8 cellular contexts compared by ENCODE assay signal in the genomic region with DNA sequence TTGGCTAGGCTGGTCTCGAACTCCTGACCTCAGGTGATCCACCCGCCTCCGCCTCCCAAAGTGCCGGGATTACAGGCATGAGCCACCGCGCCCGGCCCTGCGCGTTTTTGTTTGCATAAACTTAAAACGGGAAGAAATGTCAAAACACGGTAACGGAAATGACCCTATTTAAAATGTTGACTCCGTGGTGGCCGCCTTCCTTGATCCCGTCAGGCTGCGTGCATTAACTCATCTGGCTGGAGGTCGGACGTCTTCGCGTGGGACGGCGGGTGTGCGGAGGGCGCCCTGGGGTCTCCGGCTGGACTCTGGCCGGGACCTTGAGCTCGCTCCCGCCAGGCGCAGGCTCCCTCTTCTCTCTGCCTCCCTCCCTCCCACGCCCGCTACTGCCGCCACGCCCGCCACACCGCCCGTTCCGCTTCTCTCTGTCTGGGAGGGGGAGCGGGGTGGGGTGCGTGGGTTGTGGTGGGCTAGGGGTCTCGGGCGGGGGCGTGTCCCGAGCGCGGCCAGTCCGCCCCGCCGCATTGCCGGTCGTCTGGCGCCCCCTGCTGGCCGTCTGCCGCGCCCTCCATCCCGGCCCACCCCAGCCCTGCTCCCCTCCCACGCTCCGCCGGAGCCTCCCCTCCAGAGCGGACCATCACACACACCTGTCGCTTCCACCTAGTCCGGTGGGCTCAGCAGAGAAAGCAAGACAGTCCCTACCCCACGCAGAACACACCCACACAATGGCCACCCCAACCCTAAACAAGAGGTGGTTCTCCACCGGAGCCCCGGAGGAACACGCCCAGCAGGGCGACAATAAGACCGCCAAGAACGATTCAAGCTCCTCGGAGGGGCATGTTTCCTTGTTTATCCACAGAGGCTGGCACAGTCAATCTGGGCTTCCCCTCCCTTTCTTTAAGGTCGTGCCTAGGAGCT. TPM values are rescaled to one million over a fixed set of nuclear protein-coding genes. Genes with fewer than 3 reads are reported as not detected.
DNase-seq lines count a peak whose midpoint lies in the region; ATAC-seq and TF ChIP-seq lines count a peak whose summit lies in the region.

No MANE protein-coding gene starts in this region.

- H3K23ac ChIP-seq in neuronal stem cell (ENCODE audit: low read depth, low read length, poor library complexity): no peak overlapping the region

- peak overlapping the region; percentile 95 for H2AFZ ChIP-seq in neuronal stem cell (ENCODE audit: low read length)

- no TSS peak for BruUV-seq in Panc1 (replicated peaks; lab: Mats Ljungman, UMichigan)

- no peak overlapping the region for H2BK120ac ChIP-seq in neuronal stem cell (ENCODE audit: low read depth, low read length)

- H4K8ac ChIP-seq in neuronal stem cell (ENCODE audit: low read depth, low read length): no peak overlapping the region

- H2BK15ac ChIP-seq in neuronal stem cell (ENCODE audit: low read length): no peak overlapping the region

- no peak overlapping the region for H3K27ac ChIP-seq in Panc1 (ENCODE audit: low read length)
- no peak overlapping the region for H3K27ac ChIP-seq in foreskin keratinocyte
- no peak overlapping the region for H3K27ac ChIP-seq in neuronal stem cell (replicated peaks; ENCODE audit: low read length)
- H3K27ac ChIP-seq in subcutaneous abdominal adipose tissue (ENCODE audit: low read depth, low read length): no peak overlapping the region

- H3K4me3 ChIP-seq in Panc1 (ENCODE audit: low read depth in 2 of 2, low read length in 2 of 2): peak overlapping the region; percentile 46 to 62
- peak overlapping the region; percentile 47 to 87 for H3K4me3 ChIP-seq in neuronal stem cell (ENCODE audit: low read length in 2 of 2)
- peak overlapping the region; percentile 70 to 86 (median 72) for H3K4me3 ChIP-seq in subcutaneous abdominal adipose tissue (ENCODE audit: low read depth in 1 of 5, low read length in 5 of 5)

- peak; percentile 92 for DNase-seq in GM10248 (ENCODE audit: extremely low spot score)
- no peak for DNase-seq in Panc1 (ENCODE audit: low read depth, low spot score)
- peak; percentile 68 for DNase-seq in activated effector memory CD4-positive, alpha-beta T cell treated with Interleukin-2 at 50 U/mL for 16 hours
- DNase-seq in foreskin keratinocyte: peak in 1 of 2 donors; percentile 18
- peak; percentile 80 for DNase-seq in neuronal stem cell (ENCODE audit: low spot score)
- no peak for DNase-seq in middle frontal gyrus (ENCODE audit: extremely low spot score, low spot score)

- H3K4me1 ChIP-seq in Panc1 (ENCODE audit: control insufficient read depth, insufficient read depth, low read length) (no peaks in the 10 kb centered on the region), foreskin keratinocyte (no peaks in the 10 kb centered on the region), neuronal stem cell (ENCODE audit: control insufficient read depth in 2 of 2, insufficient read depth in 1 of 2, low read depth in 1 of 2, low read length in 2 of 2) (peaks cover 5 to 8% of the 10 kb centered on the region in 2 donors), subcutaneous abdominal adipose tissue (ENCODE audit: control insufficient read depth in 5 of 5, insufficient read depth in 5 of 5, low read length in 5 of 5) (peaks cover 2 to 11% (median 6%) of the 10 kb centered on the region in 5 donors)

- H4K91ac ChIP-seq in neuronal stem cell (ENCODE audit: low read depth, low read length, poor library complexity): no peak overlapping the region

- H3K9me3 ChIP-seq in Panc1 (ENCODE audit: control insufficient read depth, insufficient read depth, low read depth, low read length) (no peaks in the 10 kb centered on the region), neuronal stem cell (replicated peaks in 1 of 2; ENCODE audit: control insufficient read depth in 2 of 2, insufficient read depth in 1 of 2, low read depth in 1 of 2, low read length in 2 of 2) (peaks cover 0 to 2% of the 10 kb centered on the region in 2 donors), subcutaneous abdominal adipose tissue (ENCODE audit: control insufficient read depth in 5 of 5, low read length in 5 of 5) (no peaks in the 10 kb centered on the region)

- peaks cover 1% of the 10 kb centered on the region; the same call in 1 of the 2 replicates for H3K27me3 ChIP-seq in Panc1 (ENCODE audit: control insufficient read depth, insufficient read depth, low read length)
- H3K27me3 ChIP-seq in foreskin keratinocyte: peaks cover 20% of the 10 kb centered on the region
- H3K27me3 ChIP-seq in neuronal stem cell (ENCODE audit: control insufficient read depth in 3 of 3, insufficient read depth in 3 of 3, low read depth in 1 of 3, low read length in 3 of 3): peaks cover 0 to 6% (median 0%) of the 10 kb centered on the region in 3 experiments
- peaks cover 0 to 3% (median 0%) of the 10 kb centered on the region in 5 donors for H3K27me3 ChIP-seq in subcutaneous abdominal adipose tissue (ENCODE audit: control insufficient read depth in 5 of 5, insufficient read depth in 4 of 5, low read length in 5 of 5)

- in situ Hi-C loops in Panc1 (cut with HindIII; ENCODE audit: low pct_unique_long_range_greater_than_20kb, low sequenced_read_pairs): no loop called here

- H3K4ac ChIP-seq in neuronal stem cell (ENCODE audit: low read length): no peak overlapping the region

- WGBS in neuronal stem cell (ENCODE audit: extremely low coverage in 2 of 2, insufficient read length in 2 of 2, insufficient replicate concordance in 1 of 2), 2 donors: no CpG with 5 or more reads among the region's 70 CpGs

- peak overlapping the region; percentile 62 for H3K18ac ChIP-seq in neuronal stem cell (ENCODE audit: low read length)

- ATAC-seq in HG02981 (IDR thresholded peaks at IDR 0.05; ENCODE audit: unreplicated experiment): peak; percentile 54
- peak; percentile 94 for ATAC-seq in Panc1
- ATAC-seq in foreskin keratinocyte: peak; percentile 77

- no peak overlapping the region for H2AK5ac ChIP-seq in neuronal stem cell (ENCODE audit: low read depth, low read length)

- no peak overlapping the region for H2BK12ac ChIP-seq in neuronal stem cell (ENCODE audit: low read length)

- POLR2A ChIA-PET in GM10248 (lab: Yijun Ruan, JAX) (no interaction called here), Panc1 (lab: Charles Lee) (interaction anchor here (0.6 to 0.7 kb wide), 2 partner anchors 46 to 251 kb away, joined by 3 to 5 read pairs; no protein-coding TSS in a partner anchor)

- H3K14ac ChIP-seq in neuronal stem cell (ENCODE audit: low read length): no peak overlapping the region

- CTCF ChIA-PET in GM10248 (lab: Yijun Ruan, JAX): interaction anchor here (0.6 to 3.5 kb wide), 47 partner anchors 8 to 672 kb away, joined by 3 to 53 read pairs (median 4); partner anchors contain the start of genes ALOXE3 and KRABD2
- CTCF ChIA-PET in Panc1 (lab: Charles Lee): interaction anchor here (0.6 to 2.1 kb wide), 6 partner anchors 13 to 371 kb away, joined by 3 to 7 read pairs (median 4); partner anchors contain the start of gene MYH10

- H3K79me1 ChIP-seq in neuronal stem cell (ENCODE audit: low read depth, low read length): no peaks in the 10 kb centered on the region

- TF ChIP-seq CTCF in GM10248 (IDR thresholded peaks at IDR 0.05; ENCODE audit: control extremely low read depth, extremely low read depth, low read depth, missing control alignments) (peak; percentile 79), Panc1 (IDR thresholded peaks at IDR 0.05) (peak; percentile 92), foreskin keratinocyte (conservative IDR thresholded peaks at IDR 0.05) (peak; percentile 79)

- no peak overlapping the region for H2BK5ac ChIP-seq in neuronal stem cell (ENCODE audit: low read length)

- H3K36me3 ChIP-seq in Panc1 (ENCODE audit: control insufficient read depth, insufficient read depth, low read length) (no peaks in the 10 kb centered on the region), neuronal stem cell (replicated peaks in 1 of 2; ENCODE audit: control insufficient read depth in 2 of 2, insufficient read depth in 2 of 2, low read length in 2 of 2) (no peaks in the 10 kb centered on the region), subcutaneous abdominal adipose tissue (ENCODE audit: control insufficient read depth in 5 of 5, insufficient read depth in 5 of 5, low read length in 5 of 5) (no peaks in the 10 kb centered on the region)

- intact Hi-C loops in Panc1 (cut with micrococcal nuclease; ENCODE audit: unreplicated experiment): loop anchor here (5.0 to 10.0 kb wide), 2 partner anchors 331 to 364 kb away; partner anchors contain the start of gene RPL26

- peak overlapping the region; percentile 94 for H3K4me2 ChIP-seq in neuronal stem cell (ENCODE audit: insufficient read depth, low read length, poor library complexity, severe bottlenecking)

- peak overlapping the region; percentile 78 for H3K9ac ChIP-seq in neuronal stem cell (ENCODE audit: low read depth, low read length, poor library complexity)
- H3K9ac ChIP-seq in subcutaneous abdominal adipose tissue (ENCODE audit: low read length in 5 of 5): peak overlapping the region in 4 of 5 donors; percentile 13 to 68 (median 64)

RNA-seq across cellular contexts. Expression of gene CCDC42, which starts 1.2 kb away (rescaled TPM):
- total RNA-seq in Panc1 (2021; ENCODE audit: unreplicated experiment) (not detected), foreskin keratinocyte (not detected in 2 replicates)
- not detected for polyA plus RNA-seq in Panc1 (2012; ENCODE audit: insufficient read length)
- not detected in 2 replicates for polyA plus RNA-seq in foreskin keratinocyte
- polyA plus RNA-seq in neuronal stem cell (2013, experiment 1 of 2): not detected
- 0.03 TPM for polyA plus RNA-seq in neuronal stem cell (2013, experiment 2 of 2)

RNA-seq across cellular contexts. Expression of gene SPDYE4, which starts 12.5 kb away (rescaled TPM):
- total RNA-seq in Panc1 (2021; ENCODE audit: unreplicated experiment) (not detected), foreskin keratinocyte (not detected in 2 replicates)
- not detected for polyA plus RNA-seq in Panc1 (2012; ENCODE audit: insufficient read length)
- polyA plus RNA-seq in foreskin keratinocyte: not detected in 2 replicates
- not detected for polyA plus RNA-seq in neuronal stem cell (2013, experiment 1 of 2)
- polyA plus RNA-seq in neuronal stem cell (2013, experiment 2 of 2): not detected

RNA-seq across cellular contexts. Expression of gene MFSD6L, which starts 53.3 kb away (rescaled TPM):
- total RNA-seq in Panc1 (2021; ENCODE audit: unreplicated experiment): not detected
- not detected for polyA plus RNA-seq in Panc1 (2012; ENCODE audit: insufficient read length)
- not detected in 2 replicates for total RNA-seq in foreskin keratinocyte
- polyA plus RNA-seq in foreskin keratinocyte: not detected in 2 replicates
- polyA plus RNA-seq in neuronal stem cell (2013, experiment 1 of 2): not detected
- not detected for polyA plus RNA-seq in neuronal stem cell (2013, experiment 2 of 2)

Comparison
In these comparisons a context has a peak if more than half of its experiments do, and no peak if none do; other contexts are left out.
1. DNase-seq: peak in GM10248 (single experiment), activated effector memory CD4-positive, alpha-beta T cell treated with Interleukin-2 at 50 U/mL for 16 hours (single experiment) and neuronal stem cell (single experiment); none in Panc1 (single experiment) and middle frontal gyrus (single experiment).
2. Peak in every context shown above with its lines, with median percentiles within 50 percentile points of each other: CTCF ChIP-seq, ATAC-seq and H3K4me3 ChIP-seq.